24 cellular contexts compared by ENCODE assay signal in the genomic region with DNA sequence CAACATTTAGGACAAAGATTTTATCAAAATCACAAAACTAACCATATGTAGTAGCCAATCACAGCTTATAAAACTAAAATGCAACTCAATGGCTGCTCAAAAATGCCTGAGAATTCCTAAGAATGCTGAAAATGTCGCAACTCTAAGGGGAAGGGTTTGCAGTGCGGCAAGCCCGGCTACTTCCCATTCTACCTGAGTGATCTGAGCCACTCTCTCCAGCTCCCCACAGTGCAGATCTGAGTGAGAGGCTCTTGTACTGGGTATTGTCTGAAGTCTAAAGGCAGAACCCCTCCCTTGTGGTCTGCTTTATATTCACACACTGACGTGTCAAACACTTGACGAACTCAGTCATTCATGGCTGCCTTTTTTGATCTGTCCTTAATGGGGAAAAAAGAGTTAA. TPM values are rescaled to one million over a fixed set of nuclear protein-coding genes. Genes with fewer than 3 reads are reported as not detected.
DNase-seq lines count a peak whose midpoint lies in the region; ATAC-seq and TF ChIP-seq lines count a peak whose summit lies in the region.
"Had no signal": no experiment of that assay in that cellular context is flagged by ENCODE, and none has a peak within 500 bp of the region (broad histone marks: within the 10 kb centered on the region; RNA-seq: fewer than 3 reads in every experiment).

No MANE protein-coding gene starts in this region.

- intact Hi-C loops in sciatic nerve (cut with DNase I): no loop called here

- no peaks in the 10 kb centered on the region; the same call in 1 of the 2 replicates for H4K20me1 ChIP-seq in BLaER1
- no peaks in the 10 kb centered on the region for H4K20me1 ChIP-seq in neural cell (ENCODE audit: insufficient read depth)
- H4K20me1 ChIP-seq in hepatocyte (ENCODE audit: insufficient read depth, poor library complexity, severe bottlenecking): no peaks in the 10 kb centered on the region

- TF ChIP-seq CTCF in neural cell (IDR thresholded peaks at IDR 0.05; ENCODE audit: poor library complexity, severe bottlenecking) (no peak), hepatocyte (IDR thresholded peaks at IDR 0.05; ENCODE audit: poor library complexity) (no peak)

- no peak overlapping the region for H3K4me3 Mint-ChIP-seq in T-helper 17 cell
- H3K4me3 Mint-ChIP-seq: natural killer cell; stimulated activated memory B cell treated with anti-CD40 and anti-IgM and Interleukin-4, amounts not matched to agents 10 μg/mL and 1 μg/mL and 100 μg/mL, for 72 hours; T-helper 2 cell treated with Interferon-gamma antibody and Interleukin-4, amounts not matched to agents 5 μg/mL and 100 μg/mL, for 36 hours had no signal

- no peaks in the 10 kb centered on the region for H3K27me3 Mint-ChIP-seq in T-helper 17 cell
- H3K27me3 Mint-ChIP-seq: stimulated activated memory B cell treated with anti-CD40 and anti-IgM and Interleukin-4, amounts not matched to agents 10 μg/mL and 1 μg/mL and 100 μg/mL, for 72 hours had no signal

- peaks cover 5% of the 10 kb centered on the region for H3K4me1 Mint-ChIP-seq in T-helper 17 cell
- H3K4me1 Mint-ChIP-seq: natural killer cell; stimulated activated memory B cell treated with anti-CD40 and anti-IgM and Interleukin-4, amounts not matched to agents 10 μg/mL and 1 μg/mL and 100 μg/mL, for 72 hours had no signal

- WGBS in iPS DF 6.9 (ENCODE audit: insufficient coverage, insufficient read length): no CpG with 5 or more reads among the region's 5 CpGs
- WGBS in hepatocyte (ENCODE audit: low lambda C conversion rate, missing lambda C conversion rate): 68% methylated on average over 5 of the region's 5 CpGs

- H3K4me1 ChIP-seq in BLaER1 (peaks cover 34% of the 10 kb centered on the region), iPS DF 6.9 (ENCODE audit: control insufficient read depth, insufficient read depth, low read length) (no peaks in the 10 kb centered on the region), hepatocyte (ENCODE audit: insufficient read depth) (no peaks in the 10 kb centered on the region)
- H3K4me1 ChIP-seq: gastroesophageal sphincter, prostate gland, testis had no signal

- H3K9me3 ChIP-seq in BLaER1 (no peaks in the 10 kb centered on the region), iPS DF 6.9 (ENCODE audit: control insufficient read depth, insufficient read depth, low read length) (no peaks in the 10 kb centered on the region), neural cell (ENCODE audit: low read length) (no peaks in the 10 kb centered on the region), T-helper 17 cell (ENCODE audit: control insufficient read depth, low read length, poor library complexity, severe bottlenecking) (no peaks in the 10 kb centered on the region), hepatocyte (ENCODE audit: low read depth) (no peaks in the 10 kb centered on the region)
- H3K9me3 ChIP-seq: gastroesophageal sphincter, prostate gland, SK-N-SH, testis had no signal

- peaks cover 4% of the 10 kb centered on the region for H3K36me3 Mint-ChIP-seq in T-helper 17 cell (ENCODE audit: low read depth)
- H3K36me3 Mint-ChIP-seq: natural killer cell had no signal

- 0 out of 2 replicates have a peak, but pooled peaks cover 5% of the 10 kb centered on the region for H3K36me3 ChIP-seq in BLaER1
- no peaks in the 10 kb centered on the region for H3K36me3 ChIP-seq in iPS DF 6.9 (ENCODE audit: control insufficient read depth, insufficient read depth, low read length)
- no peaks in the 10 kb centered on the region for H3K36me3 ChIP-seq in neural cell (ENCODE audit: insufficient read depth, low read length)
- no peaks in the 10 kb centered on the region for H3K36me3 ChIP-seq in hepatocyte (replicated peaks; ENCODE audit: insufficient read depth, low read depth)
- H3K36me3 ChIP-seq: prostate gland had no signal

- peak overlapping the region; percentile 71 for H3K4me2 ChIP-seq in BLaER1
- H3K4me2 ChIP-seq in neural cell (ENCODE audit: low read length): peak overlapping the region; percentile 1
- no peak overlapping the region for H3K4me2 ChIP-seq in hepatocyte
- H3K4me2 ChIP-seq: SK-N-SH had no signal

- H3K4me3 ChIP-seq in BLaER1: peak overlapping the region; percentile 43; the same call in 1 of the 2 replicates
- no peak overlapping the region for H3K4me3 ChIP-seq in iPS DF 6.9 (ENCODE audit: low read length)
- peak overlapping the region; percentile 46 for H3K4me3 ChIP-seq in neural cell (ENCODE audit: low read length)
- H3K4me3 ChIP-seq in hepatocyte: no peak overlapping the region
- H3K4me3 ChIP-seq: gastroesophageal sphincter, prostate gland, testis had no signal

- H3K9ac ChIP-seq in BLaER1 (peak overlapping the region; percentile 42; the same call in 1 of the 2 replicates), neural cell (ENCODE audit: low read length) (no peak overlapping the region)
- H3K9ac ChIP-seq: SK-N-SH had no signal

- H3K79me2 ChIP-seq in neural cell (replicated peaks; ENCODE audit: insufficient read depth, low read length) (no peaks in the 10 kb centered on the region), hepatocyte (no peaks in the 10 kb centered on the region)

- TF ChIP-seq RAD21 in neural cell (conservative IDR thresholded peaks at IDR 0.05): no peak

- no peak for TF ChIP-seq EP300 in neural cell (conservative IDR thresholded peaks at IDR 0.05; ENCODE audit: poor library complexity, severe bottlenecking)

- H3K27me3 ChIP-seq in BLaER1 (no peaks in the 10 kb centered on the region), iPS DF 6.9 (ENCODE audit: control insufficient read depth, insufficient read depth, low read length) (no peaks in the 10 kb centered on the region), neural cell (ENCODE audit: insufficient read depth, low read depth, low read length) (no peaks in the 10 kb centered on the region), hepatocyte (no peaks in the 10 kb centered on the region)
- H3K27me3 ChIP-seq: gastroesophageal sphincter, testis had no signal

- H3K9me2 ChIP-seq in neural cell (ENCODE audit: insufficient read depth, low read length) (no peaks in the 10 kb centered on the region), hepatocyte (replicated peaks; ENCODE audit: insufficient read depth) (no peaks in the 10 kb centered on the region)
- H3K9me2 ChIP-seq: SK-N-SH had no signal

- peaks cover 4% of the 10 kb centered on the region for H3F3A ChIP-seq in neural cell (ENCODE audit: insufficient read depth, low read length, poor library complexity, severe bottlenecking)

- H3K27ac Mint-ChIP-seq in T-helper 17 cell: no peak overlapping the region
- H3K27ac Mint-ChIP-seq: natural killer cell; stimulated activated memory B cell treated with anti-CD40 and anti-IgM and Interleukin-4, amounts not matched to agents 10 μg/mL and 1 μg/mL and 100 μg/mL, for 72 hours; T-helper 2 cell treated with Interferon-gamma antibody and Interleukin-4, amounts not matched to agents 5 μg/mL and 100 μg/mL, for 36 hours had no signal

- no peak for ATAC-seq in T-helper 17 cell
- no peak for ATAC-seq in sciatic nerve
- no peak for ATAC-seq in HG02763 (IDR thresholded peaks at IDR 0.05; ENCODE audit: unreplicated experiment)
- ATAC-seq: gastroesophageal sphincter; left colon; natural killer cell; stimulated activated memory B cell treated with anti-CD40 and anti-IgM and Interleukin-4, amounts not matched to agents 10 μg/mL and 1 μg/mL and 100 μg/mL, for 72 hours had no signal

- H3K27ac ChIP-seq in BLaER1 (no peak overlapping the region), iPS DF 6.9 (ENCODE audit: low read length) (no peak overlapping the region), neural cell (ENCODE audit: low read length) (no peak overlapping the region), hepatocyte (no peak overlapping the region)
- H3K27ac ChIP-seq: gastroesophageal sphincter, prostate gland, RWPE1, testis had no signal

- no peak overlapping the region for H2AFZ ChIP-seq in neural cell (ENCODE audit: low read depth, low read length)
- H2AFZ ChIP-seq in hepatocyte: no peak overlapping the region

- DNase-seq in SW480 (ENCODE audit: low spot score) (peak; percentile 91), iPS DF 6.9 (ENCODE audit: low read depth, low spot score) (peak; percentile 25), T-helper 17 cell (no peak), hepatocyte (ENCODE audit: low spot score) (no peak), sciatic nerve (ENCODE audit: low spot score) (no peak)
- DNase-seq: activated CD4-positive, alpha-beta T cell treated with anti-CD3 and anti-CD28 coated beads, Interleukin-2, amount 50 U/mL, for 4 hours; activated CD8-positive, alpha-beta memory T cell treated with anti-CD3 and anti-CD28 coated beads, Interleukin-2, amount 50 U/mL, for 4 hours; left colon; midbrain; natural killer cell; NCI-H1092 treated with DMSO at 0.1 percent for 48 hours; NCI-H2081; NCI-H524 treated with DMSO at 0.1 percent for 48 hours; SK-N-SH; small intestine; testis had no signal

TF ChIP-seq in neural cell, 6 proteins besides CTCF, POLR2A, EP300 and RAD21 (continues in another document):
- TF ChIP-seq TAF1 (IDR thresholded peaks at IDR 0.05; ENCODE audit: low read depth) (no peak), EZH2 (IDR thresholded peaks at IDR 0.05; ENCODE audit: borderline replicate concordance, insufficient read depth, low read length, poor library complexity, severe bottlenecking) (no peak), SMC3 (conservative IDR thresholded peaks at IDR 0.05; ENCODE audit: poor library complexity) (no peak), MXI1 (conservative IDR thresholded peaks at IDR 0.05; ENCODE audit: poor library complexity, severe bottlenecking) (no peak)

RNA-seq across cellular contexts. Expression of a gene that starts 28.9 kb away (rescaled TPM):
- polyA plus RNA-seq in neural cell: 26.3 and 27.3 TPM in 2 replicates
- 98.6 and 100 TPM in 2 replicates for polyA minus RNA-seq in neural cell
- total RNA-seq in T-helper 17 cell: 10 to 100 TPM; 19.5 to 29.5 TPM
- 32.5 and 38.4 TPM in 2 replicates for total RNA-seq in hepatocyte
- polyA plus RNA-seq in hepatocyte: 9.7 and 14.4 TPM in 2 replicates
- 30.2 TPM for total RNA-seq in sciatic nerve

Comparison
In these comparisons a context has a peak if more than half of its experiments do, and no peak if none do; other contexts are left out.
1. H3K4me3 ChIP-seq: peak in BLaER1 (single experiment) and neural cell (single experiment); none in iPS DF 6.9 (single experiment) and hepatocyte (single experiment).
2. DNase-seq: peak in SW480 (single experiment) and iPS DF 6.9 (single experiment); none in T-helper 17 cell (0 of 3), hepatocyte (single experiment) and sciatic nerve (single experiment).